8 cellular contexts compared by ENCODE assay signal in genomic region chr7:17301491-17302101, GRCh38. TPM values are rescaled to one million over a fixed set of nuclear protein-coding genes. Genes with fewer than 3 reads are reported as not detected.
DNase-seq lines count a peak whose midpoint lies in the region; ATAC-seq, FAIRE-seq and TF ChIP-seq lines count a peak whose summit lies in the region.

No MANE protein-coding gene starts in this region.

- H3K9ac ChIP-seq in kidney (ENCODE audit: low read length in 2 of 2), result no peak overlapping the region

- 12 to 18% (median 13%) methylated on average over 2 of the region's 2 CpGs for WGBS in heart left ventricle, 4 donors
- 27 to 46% (median 34%) methylated on average over 2 of the region's 2 CpGs for WGBS in adrenal gland, 4 donors

- POLR2A ChIA-PET in PC-9 (lab: Charles Lee; ENCODE audit: unreplicated experiment), result interaction anchor here (0.6 to 0.7 kb wide), 5 partner anchors 67 to 873 kb away, joined by 3 to 4 read pairs (median 3); no protein-coding TSS in a partner anchor

- TF ChIP-seq POLR2A in heart left ventricle (IDR thresholded peaks at IDR 0.05) (no peak), adrenal gland (IDR thresholded peaks at IDR 0.05) (no peak)

- peak overlapping the region in 8 of 12 donors; percentile 5 to 98 (median 96) for H3K27ac ChIP-seq in heart left ventricle
- peak overlapping the region; percentile 25; the same call in 1 of the 2 replicates for H3K27ac ChIP-seq in PC-9
- peak overlapping the region in 1 of 5 donors; percentile 15 for H3K27ac ChIP-seq in adrenal gland
- H3K27ac ChIP-seq in kidney (ENCODE audit: low read depth in 2 of 2, low read length in 2 of 2), result no peak overlapping the region

- TF ChIP-seq CTCF in heart left ventricle (IDR thresholded peaks at IDR 0.05) (peak; percentile 53 to 79 (median 72)), PC-9 (conservative IDR thresholded peaks at IDR 0.05) (peak; percentile 96), adrenal gland (IDR thresholded peaks at IDR 0.05) (peak; percentile 38 to 77 (median 60)), kidney (IDR thresholded peaks at IDR 0.05; ENCODE audit: borderline replicate concordance, extremely low read depth, insufficient read depth) (peak; percentile 30)

- peak in 3 of 5 donors; percentile 31 to 45 (median 34) for DNase-seq in heart left ventricle
- DNase-seq in cardiac septum (ENCODE audit: low spot score), result no peak
- peak; percentile 26 to 54 for DNase-seq in PC-9
- peak in 6 of 7 donors; percentile 26 to 59 (median 48) for DNase-seq in adrenal gland
- DNase-seq in kidney, result no peak
- DNase-seq in stimulated activated CD8-positive, alpha-beta memory T cell treated with anti-CD3 and anti-CD28 coated beads, Interleukin-12 subunit alpha, Interleukin-12 subunit beta, amount 100 ng/mL, for 1 hour (ENCODE audit: low read depth), result peak; percentile 40

- peaks cover 11% of the 10 kb centered on the region for H4K20me1 ChIP-seq in PC-9 (ENCODE audit: insufficient read depth)

- H3K9me3 ChIP-seq in heart left ventricle (no peaks in the 10 kb centered on the region), PC-9 (ENCODE audit: insufficient read depth, low read depth) (peaks cover 16% of the 10 kb centered on the region), adrenal gland (replicated peaks in 1 of 3) (no peaks in the 10 kb centered on the region), kidney (ENCODE audit: control insufficient read depth in 1 of 2, low read length in 2 of 2) (no peaks in the 10 kb centered on the region)

- intact Hi-C loops in heart left ventricle (cut with DNase I), result loop anchor here in 9 of 10 donors (5.0 to 10.0 kb wide), 13 partner anchors 221 to 657 kb away; partner anchors contain the start of genes ANKMY2 (in 1 of the 9) and BZW2 (in 1 of the 9)
- intact Hi-C loops in cardiac septum (cut with DNase I), result loop anchor here (5.0 to 10.0 kb wide), 2 partner anchors 221 to 343 kb away; no protein-coding TSS in a partner anchor
- intact Hi-C loops in PC-9 (cut with micrococcal nuclease; ENCODE audit: unreplicated experiment), result loop anchor here (5.0 to 10.0 kb wide), 5 partner anchors 143 to 607 kb away; partner anchors contain the start of gene AGR2
- intact Hi-C loops in adrenal gland (cut with DNase I), result loop anchor here in 1 of 2 donors (5.0 kb wide), 1 partner anchor 346 kb away; no protein-coding TSS in a partner anchor
- intact Hi-C loops in kidney (cut with DNase I), result loop anchor here (10.0 kb wide), 1 partner anchor 343 kb away; no protein-coding TSS in a partner anchor

- no peak overlapping the region for H2AFZ ChIP-seq in PC-9

- ATAC-seq in heart left ventricle (no peak), HG03521 (IDR thresholded peaks at IDR 0.05; ENCODE audit: unreplicated experiment) (no peak), GM21723 (IDR thresholded peaks at IDR 0.05; ENCODE audit: unreplicated experiment) (no peak)

- peak overlapping the region; percentile 85 for H3K4me2 ChIP-seq in PC-9

- H3K4me3 ChIP-seq in heart left ventricle (peak overlapping the region in 11 of 12 donors; percentile 6 to 98 (median 90)), PC-9 (peak overlapping the region; percentile 83), adrenal gland (peak overlapping the region in 2 of 4 donors; percentile 11 to 99), kidney (ENCODE audit: low read length in 2 of 2) (no peak overlapping the region)

- H3K4me1 ChIP-seq in heart left ventricle (peaks cover 3 to 77% (median 51%) of the 10 kb centered on the region in 12 donors), PC-9 (replicated peaks; ENCODE audit: insufficient read depth) (peaks cover 69% of the 10 kb centered on the region), adrenal gland (replicated peaks in 1 of 2) (peaks cover 37 to 56% of the 10 kb centered on the region in 2 donors), kidney (ENCODE audit: control insufficient read depth in 1 of 2, insufficient read depth in 1 of 2, low read depth in 1 of 2, low read length in 2 of 2) (peaks cover 3 to 12% of the 10 kb centered on the region in 2 donors)

- H3K27me3 ChIP-seq in heart left ventricle (no peaks in the 10 kb centered on the region), PC-9 (ENCODE audit: insufficient read depth, low read depth) (no peaks in the 10 kb centered on the region), adrenal gland (no peaks in the 10 kb centered on the region)

- H3F3A ChIP-seq in PC-9 (ENCODE audit: insufficient read depth, low read depth), result peaks cover 30% of the 10 kb centered on the region

- H3K36me3 ChIP-seq in heart left ventricle (no peaks in the 10 kb centered on the region), PC-9 (ENCODE audit: low read depth) (peaks cover 18% of the 10 kb centered on the region), adrenal gland (replicated peaks in 1 of 2) (no peaks in the 10 kb centered on the region), kidney (ENCODE audit: control insufficient read depth in 1 of 2, insufficient read depth in 2 of 2, low read length in 2 of 2) (no peaks in the 10 kb centered on the region)

- FAIRE-seq in kidney (lab: Jason Lieb, UNC), result peak; percentile 97

- H3K79me2 ChIP-seq in PC-9 (ENCODE audit: low read depth), result peaks cover 78% of the 10 kb centered on the region

- no TSS peak for BruUV-seq in PC-9 (replicated peaks; lab: Mats Ljungman, UMichigan)

- CTCF ChIA-PET in PC-9 (lab: Charles Lee), result interaction anchor here (0.6 to 1.4 kb wide), 5 partner anchors 115 to 606 kb away, joined by 3 to 12 read pairs (median 5); no protein-coding TSS in a partner anchor

- no peaks in the 10 kb centered on the region for H3K9me2 ChIP-seq in PC-9 (ENCODE audit: insufficient read depth)

RNA-seq across cellular contexts. Expression of gene AHR, which starts 3.1 kb away (rescaled TPM):
- 10 to 100 TPM; 19.5 to 84.6 (median 46.1) TPM for total RNA-seq in heart left ventricle
- polyA plus RNA-seq in heart left ventricle, result 10 to 100 TPM in 1 of 2 donors, 1 to 10 TPM in 1; 6.0 to 12.7 TPM
- 44.1 TPM for total RNA-seq in cardiac septum
- total RNA-seq in PC-9 (2021), result 46.4 and 61.3 TPM in 2 replicates
- 100 to 1,000 TPM in 5 of 8 donors, 10 to 100 TPM in 3; 32.3 to 161 (median 101) TPM for total RNA-seq in adrenal gland
- polyA plus RNA-seq in adrenal gland, result 10 to 100 TPM in 2 of 3 donors, 1 to 10 TPM in 1; 7.8 to 17.2 (median 12.2) TPM
- 101 TPM for total RNA-seq in kidney
- polyA plus RNA-seq in kidney (ENCODE audit: insufficient read depth, low read depth, low replicate concordance), result 3.0 TPM

Comparison
In these comparisons a context has a peak if more than half of its experiments do, and no peak if none do; other contexts are left out.
1. DNase-seq: peak in heart left ventricle (3 of 5), PC-9 (2 of 2), adrenal gland (6 of 7) and stimulated activated CD8-positive, alpha-beta memory T cell treated with anti-CD3 and anti-CD28 coated beads, Interleukin-12 subunit alpha, Interleukin-12 subunit beta, amount 100 ng/mL, for 1 hour (single experiment); none in cardiac septum (single experiment) and kidney (single experiment).
2. H3K27ac ChIP-seq: peak in heart left ventricle (8 of 12) and PC-9 (single experiment); none in kidney (0 of 2).
3. H3K4me3 ChIP-seq: peak in heart left ventricle (11 of 12) and PC-9 (single experiment); none in kidney (0 of 2).
4. CTCF ChIP-seq: peak in every context shown above with its lines; median percentile 96 in PC-9; 72 in heart left ventricle; 60 in adrenal gland; 30 in kidney.